ENCODE assay signal across 7 cellular contexts in genomic region chr15:71104636-71105035, GRCh38.
"Had no signal": no experiment of that assay in that cellular context is flagged by ENCODE, and none has a peak within 500 bp of the region (broad histone marks: within the 10 kb centered on the region; RNA-seq: fewer than 3 reads in every experiment).

No MANE protein-coding gene starts in this region.

- H3K4me3 Mint-ChIP-seq: HFFc6 had no signal

- ATAC-seq: HCT116 had no signal

- H3K4me3 ChIP-seq: GM23248, HAP-1 had no signal

- H3K27ac ChIP-seq: GM23248 had no signal

- H3K27ac Mint-ChIP-seq: HFFc6 had no signal

- H3K36me3 ChIP-seq: HAP-1 had no signal

- DNase-seq: GM23248, GOT3, H7, HFFc6, IMR-90 had no signal

- H3K4me1 ChIP-seq: HAP-1 had no signal

- H3K9me3 Mint-ChIP-seq: HFFc6 had no signal

- H3K9me3 ChIP-seq: HAP-1 had no signal
